In the genomic region with DNA sequence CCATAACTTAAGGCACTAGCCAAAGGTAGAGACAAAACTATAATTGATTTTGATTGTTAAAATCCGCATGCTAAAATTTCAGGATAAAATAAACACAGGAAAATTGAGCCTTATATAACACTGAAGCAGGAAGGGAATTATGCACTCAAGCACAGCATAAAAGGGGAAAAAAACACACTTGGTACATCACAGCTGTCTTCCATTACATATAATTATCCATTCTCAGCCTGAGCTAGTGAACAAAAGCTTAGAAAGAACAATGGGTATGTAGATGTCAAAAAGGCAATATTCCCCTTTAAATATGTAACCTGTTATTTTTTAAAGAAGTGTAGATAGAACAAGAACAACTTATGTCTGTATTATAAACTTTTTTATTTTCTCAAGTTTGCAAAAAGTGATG, we compare ENCODE assay signal across 18 cellular contexts.
DNase-seq lines count a peak whose midpoint lies in the region; ATAC-seq, FAIRE-seq and TF ChIP-seq lines count a peak whose summit lies in the region.
"Had no signal": no experiment of that assay in that cellular context is flagged by ENCODE, and none has a peak within 500 bp of the region (broad histone marks: within the 10 kb centered on the region; RNA-seq: fewer than 3 reads in every experiment).

No MANE protein-coding gene starts in this region.

- H3K27ac Mint-ChIP-seq in activated CD8-positive, alpha-beta memory T cell treated with anti-CD3 and anti-CD28 coated beads, Interleukin-2, amount 10 ng/mL, durations not matched to agents 7 days and 5 days: no peak overlapping the region
- H3K27ac Mint-ChIP-seq: CD4-positive, CD25-positive, alpha-beta regulatory T cell; effector memory CD8-positive, alpha-beta T cell had no signal

- no peaks in the 10 kb centered on the region for H3K27me3 Mint-ChIP-seq in activated CD8-positive, alpha-beta memory T cell treated with anti-CD3 and anti-CD28 coated beads, Interleukin-2, amount 10 ng/mL, durations not matched to agents 7 days and 5 days
- H3K27me3 Mint-ChIP-seq: CD4-positive, CD25-positive, alpha-beta regulatory T cell; effector memory CD8-positive, alpha-beta T cell had no signal

- H3K36me3 Mint-ChIP-seq in activated CD8-positive, alpha-beta memory T cell treated with anti-CD3 and anti-CD28 coated beads, Interleukin-2, amount 10 ng/mL, durations not matched to agents 7 days and 5 days: no peaks in the 10 kb centered on the region
- H3K36me3 Mint-ChIP-seq: CD4-positive, CD25-positive, alpha-beta regulatory T cell had no signal

- ATAC-seq in GM19455 (IDR thresholded peaks at IDR 0.05; ENCODE audit: unreplicated experiment): no peak
- ATAC-seq in activated CD8-positive, alpha-beta memory T cell treated with anti-CD3 and anti-CD28 coated beads, Interleukin-2, amount 10 ng/mL, durations not matched to agents 7 days and 5 days: no peak
- ATAC-seq: activated T-cell treated with anti-CD3 and anti-CD28 coated beads, Interleukin-2, amount 50 U/mL, for 4 hours; effector memory CD8-positive, alpha-beta T cell had no signal

- H3K4me3 Mint-ChIP-seq in activated CD8-positive, alpha-beta memory T cell treated with anti-CD3 and anti-CD28 coated beads, Interleukin-2, amount 10 ng/mL, durations not matched to agents 7 days and 5 days: no peak overlapping the region
- H3K4me3 Mint-ChIP-seq: activated T-cell treated with anti-CD3 and anti-CD28 coated beads, Interleukin-2, amount 50 U/mL, for 4 hours; CD4-positive, CD25-positive, alpha-beta regulatory T cell; effector memory CD8-positive, alpha-beta T cell had no signal

- peaks cover 5% of the 10 kb centered on the region for H3K9me3 Mint-ChIP-seq in activated CD8-positive, alpha-beta memory T cell treated with anti-CD3 and anti-CD28 coated beads, Interleukin-2, amount 10 ng/mL, durations not matched to agents 7 days and 5 days (ENCODE audit: low read depth)
- H3K9me3 Mint-ChIP-seq: activated T-cell treated with anti-CD3 and anti-CD28 coated beads, Interleukin-2, amount 50 U/mL, for 4 hours had no signal

- no peak for TF ChIP-seq CTCF in D721Med (IDR thresholded peaks at IDR 0.05; ENCODE audit: insufficient read depth, missing control alignments)

- H3K4me1 Mint-ChIP-seq in activated CD8-positive, alpha-beta memory T cell treated with anti-CD3 and anti-CD28 coated beads, Interleukin-2, amount 10 ng/mL, durations not matched to agents 7 days and 5 days: no peaks in the 10 kb centered on the region
- H3K4me1 Mint-ChIP-seq: CD4-positive, CD25-positive, alpha-beta regulatory T cell had no signal

- CTCF ChIA-PET in activated CD8-positive, alpha-beta memory T cell treated with anti-CD3 and anti-CD28 coated beads, Interleukin-2, amount 10 ng/mL, durations not matched to agents 7 days and 5 days (lab: Charles Lee): no interaction called here

- DNase-seq in D721Med (ENCODE audit: insufficient read length, low spot score) (no peak), NCI-H1436 (lab: John Stamatoyannopoulos, UW) (peak; percentile 50), NCI-H524 treated with DMSO at 0.1 percent for 48 hours (lab: John Stamatoyannopoulos, UW) (peak; percentile 33), fibroblast of peridontal ligament (ENCODE audit: extremely low read depth) (peak; percentile 57), NCI-H526 treated with DMSO at 0.1 percent for 48 hours (lab: John Stamatoyannopoulos, UW) (no peak)
- DNase-seq in activated CD8-positive, alpha-beta memory T cell treated with anti-CD3 and anti-CD28 coated beads, Interleukin-2, amount 10 ng/mL, durations not matched to agents 7 days and 5 days: no peak
- DNase-seq: activated naive CD4-positive, alpha-beta T cell; activated T-cell treated with anti-CD3 and anti-CD28 coated beads, Interleukin-2, amount 50 U/mL, for 4 hours; CD4-positive, CD25-positive, alpha-beta regulatory T cell; colonic mucosa; DMS79; effector memory CD8-positive, alpha-beta T cell; esophagus squamous epithelium; mammary epithelial cell; stimulated activated CD4-positive, alpha-beta T cell treated with anti-CD3 and anti-CD28 coated beads, Interleukin-1b, Interleukin-23, amount 100 ng/mL, for 48 hours; substantia nigra had no signal

- FAIRE-seq in D721Med (lab: Jason Lieb, UNC): peak; percentile 82
- FAIRE-seq: bronchial epithelial cell had no signal

Comparison
In these comparisons a context has a peak if more than half of its experiments do, and no peak if none do; other contexts are left out.
1. DNase-seq: peak in NCI-H1436 (single experiment), NCI-H524 treated with DMSO at 0.1 percent for 48 hours (single experiment) and fibroblast of peridontal ligament (single experiment); none in D721Med (single experiment), NCI-H526 treated with DMSO at 0.1 percent for 48 hours (single experiment) and activated CD8-positive, alpha-beta memory T cell treated with anti-CD3 and anti-CD28 coated beads, Interleukin-2, amount 10 ng/mL, durations not matched to agents 7 days and 5 days (single experiment).